Comparison of ENCODE assay signal across 1 cellular context in genomic region chr2:85187069-85187468, GRCh38.
TF ChIP-seq lines count a peak whose summit lies in the region.

No MANE protein-coding gene starts in this region.

TF ChIP-seq in IMR-90, 13 proteins besides CTCF, POLR2A, EP300 and RAD21 (continued from another document):
- TF ChIP-seq USF2 (IDR thresholded peaks at IDR 0.05; ENCODE audit: low read depth, low read length) = no peak
- TF ChIP-seq RFX5 (IDR thresholded peaks at IDR 0.05; ENCODE audit: low read depth, low read length) = no peak
- TF ChIP-seq MXI1 (IDR thresholded peaks at IDR 0.05; ENCODE audit: borderline replicate concordance, low read depth, low read length) = no peak
- no peak for TF ChIP-seq FOS (IDR thresholded peaks at IDR 0.05; ENCODE audit: low read depth, low read length)
- TF ChIP-seq ELK1 (IDR thresholded peaks at IDR 0.05; ENCODE audit: borderline replicate concordance, low read depth, low read length) = no peak
